Comparison of ENCODE assay signal across 8 cellular contexts in genomic region chr9:130461218-130461630, GRCh38. TPM values are rescaled to one million over a fixed set of nuclear protein-coding genes. Genes with fewer than 3 reads are reported as not detected.
DNase-seq lines count a peak whose midpoint lies in the region; ATAC-seq and TF ChIP-seq lines count a peak whose summit lies in the region.

No MANE protein-coding gene starts in this region.

- no peaks in the 10 kb centered on the region for H3K27me3 ChIP-seq in ascending aorta

- H3K4me1 ChIP-seq in ascending aorta: no peaks in the 10 kb centered on the region

- no peak overlapping the region for H3K27ac ChIP-seq in ascending aorta

- H3K4me3 ChIP-seq in ascending aorta: no peak overlapping the region

- in situ Hi-C loops in KBM-7 (cut with MboI; ENCODE audit: low pct_unique_long_range_greater_than_20kb, low sequenced_read_pairs): no loop called here

- peak; percentile 84 to 96 (median 86) for TF ChIP-seq CTCF in ascending aorta (IDR thresholded peaks at IDR 0.05)

- ATAC-seq in HG03520 (IDR thresholded peaks at IDR 0.05; ENCODE audit: unreplicated experiment) (no peak), GM21381 (IDR thresholded peaks at IDR 0.05; ENCODE audit: unreplicated experiment) (no peak)

- no peaks in the 10 kb centered on the region for H3K9me3 ChIP-seq in ascending aorta

- DNase-seq in D341Med (ENCODE audit: low spot score) (peak; percentile 87), KBM-7 (peak; percentile 61), T-helper 22 cell (ENCODE audit: low read depth) (peak; percentile 26), ascending aorta (ENCODE audit: low spot score in 2 of 2) (no peak), iPS-NIHi7 (ENCODE audit: extremely low spot score) (peak; percentile 88)
- DNase-seq in stimulated activated CD4-positive, alpha-beta T cell treated with anti-CD3 and anti-CD28 coated beads, Interleukin-1b, Interleukin-23, amount 100 ng/mL, for 48 hours: peak; percentile 66

- intact Hi-C loops in ascending aorta (cut with DNase I): loop anchor here (1.0 kb wide), 1 partner anchor 221 kb away; no protein-coding TSS in a partner anchor

- peaks cover 7 to 36% of the 10 kb centered on the region in 2 donors for H3K36me3 ChIP-seq in ascending aorta

RNA-seq across cellular contexts. Expression of gene ASS1, which starts 16.5 kb away (rescaled TPM):
- 162 TPM for total RNA-seq in ascending aorta

Comparison
In these comparisons a context has a peak if more than half of its experiments do, and no peak if none do; other contexts are left out.
1. DNase-seq: peak in D341Med (single experiment), KBM-7 (single experiment), T-helper 22 cell (single experiment), iPS-NIHi7 (single experiment) and stimulated activated CD4-positive, alpha-beta T cell treated with anti-CD3 and anti-CD28 coated beads, Interleukin-1b, Interleukin-23, amount 100 ng/mL, for 48 hours (single experiment); none in ascending aorta (0 of 2).